ENCODE assay signal across 1 cellular context in the genomic region with DNA sequence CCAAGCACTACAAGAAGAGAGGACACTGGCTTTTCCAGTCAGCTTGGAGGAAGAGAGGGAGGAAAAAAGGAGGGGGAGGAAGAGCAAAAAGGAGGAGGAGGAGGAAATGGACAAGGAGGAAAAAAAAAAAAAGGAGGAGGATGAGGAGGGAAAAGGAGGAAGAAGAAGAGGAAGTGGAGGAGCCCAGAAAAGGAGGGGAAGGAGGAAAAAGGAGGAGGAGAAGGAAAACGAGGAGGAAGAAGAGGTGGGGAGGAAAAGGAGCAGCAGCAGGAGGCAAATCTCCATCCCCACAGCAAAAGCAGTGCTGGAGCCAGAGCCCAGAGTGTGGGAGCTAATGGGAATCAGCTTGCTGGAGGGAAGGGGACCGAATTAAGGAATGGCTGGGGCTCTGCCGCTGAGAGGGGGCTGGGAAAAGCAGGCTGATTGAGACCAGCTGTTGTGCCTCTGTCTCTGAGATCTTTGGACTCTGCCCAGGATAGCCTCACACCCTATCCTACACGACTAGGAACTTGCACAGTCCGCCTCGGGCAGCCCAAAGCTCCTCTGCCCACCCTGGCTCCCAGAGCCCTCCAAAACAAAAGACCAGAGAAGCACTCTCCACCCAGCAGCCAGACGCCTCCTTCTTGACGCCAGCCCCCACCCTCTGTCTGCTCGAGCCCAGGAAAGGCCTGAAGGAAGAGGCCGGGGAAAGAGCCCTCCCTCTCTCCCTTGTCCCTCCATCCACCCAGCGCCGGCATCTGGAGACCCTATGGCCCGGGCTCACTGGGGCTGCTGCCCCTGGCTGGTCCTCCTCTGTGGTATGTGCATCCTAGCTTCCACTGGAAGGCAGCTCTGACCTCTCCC.
TF ChIP-seq lines count a peak whose summit lies in the region.

A gene with protein sequence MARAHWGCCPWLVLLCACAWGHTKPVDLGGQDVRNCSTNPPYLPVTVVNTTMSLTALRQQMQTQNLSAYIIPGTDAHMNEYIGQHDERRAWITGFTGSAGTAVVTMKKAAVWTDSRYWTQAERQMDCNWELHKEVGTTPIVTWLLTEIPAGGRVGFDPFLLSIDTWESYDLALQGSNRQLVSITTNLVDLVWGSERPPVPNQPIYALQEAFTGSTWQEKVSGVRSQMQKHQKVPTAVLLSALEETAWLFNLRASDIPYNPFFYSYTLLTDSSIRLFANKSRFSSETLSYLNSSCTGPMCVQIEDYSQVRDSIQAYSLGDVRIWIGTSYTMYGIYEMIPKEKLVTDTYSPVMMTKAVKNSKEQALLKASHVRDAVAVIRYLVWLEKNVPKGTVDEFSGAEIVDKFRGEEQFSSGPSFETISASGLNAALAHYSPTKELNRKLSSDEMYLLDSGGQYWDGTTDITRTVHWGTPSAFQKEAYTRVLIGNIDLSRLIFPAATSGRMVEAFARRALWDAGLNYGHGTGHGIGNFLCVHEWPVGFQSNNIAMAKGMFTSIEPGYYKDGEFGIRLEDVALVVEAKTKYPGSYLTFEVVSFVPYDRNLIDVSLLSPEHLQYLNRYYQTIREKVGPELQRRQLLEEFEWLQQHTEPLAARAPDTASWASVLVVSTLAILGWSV (plus strand): TSS at position 514 of the 843 bp plus-strand sequence. CDS start 235 bp downstream, at position 749.

TF ChIP-seq in WTC11, 78 proteins besides CTCF, POLR2A, EP300 and RAD21 (continued from another document):
- no peak for TF ChIP-seq OVOL2 (CRISPR knock-in tag; IDR thresholded peaks at IDR 0.05; ENCODE audit: borderline replicate concordance)
TF ChIP-seq in WTC11: peak in this region for 2.
